In the genomic region with DNA sequence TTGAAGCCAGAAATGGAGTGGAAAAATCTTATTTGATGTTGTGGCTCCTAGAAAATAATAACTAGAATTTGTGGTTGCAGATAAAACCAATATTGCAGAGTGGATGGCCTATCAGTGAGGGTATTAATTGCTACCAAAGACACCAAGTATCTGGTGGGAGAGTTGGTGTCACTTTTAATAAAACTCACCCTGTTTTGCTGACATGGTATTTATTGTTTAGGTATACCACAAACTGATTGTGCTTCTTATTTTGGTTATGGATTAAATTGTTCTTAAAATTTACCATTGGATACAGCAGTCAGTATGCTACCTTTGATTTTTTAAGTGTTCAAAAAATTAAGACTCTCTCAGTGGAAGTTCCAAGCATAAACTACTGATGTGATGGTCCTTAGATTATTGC, we compare ENCODE assay signal across 29 cellular contexts.
"Had no signal": no experiment of that assay in that cellular context is flagged by ENCODE, and none has a peak within 500 bp of the region (broad histone marks: within the 10 kb centered on the region; RNA-seq: fewer than 3 reads in every experiment).

No MANE protein-coding gene starts in this region.

- H3K27ac Mint-ChIP-seq: activated B cell treated with CpG ODN at 0.5 μM for 24 hours; activated CD8-positive, alpha-beta T cell treated with anti-CD3 and anti-CD28 coated beads for 36 hours; activated naive CD8-positive, alpha-beta T cell; activated T-helper 17 cell treated with anti-CD3 and anti-CD28 coated beads, Interleukin-2, amount 50 U/mL, for 72 hours; dendritic cell treated with granulocyte-macrophage colony-stimulating factor and Interleukin-4, amounts not matched to agents 40 ng/mL and 50 ng/mL, for 4 days; effector memory CD8-positive, alpha-beta T cell had no signal

- H3K27me3 ChIP-seq: brain microvascular endothelial cell, dorsolateral prefrontal cortex, esophagus muscularis mucosa, gastroesophageal sphincter had no signal

- H3K4me3 Mint-ChIP-seq: activated B cell treated with CpG ODN at 0.5 μM for 24 hours; activated CD8-positive, alpha-beta T cell treated with anti-CD3 and anti-CD28 coated beads for 36 hours; activated naive CD8-positive, alpha-beta T cell; activated T-cell treated with anti-CD3 and anti-CD28 coated beads, Interleukin-2, amount 50 U/mL, for 4 hours; activated T-helper 17 cell treated with anti-CD3 and anti-CD28 coated beads, Interleukin-2, amount 50 U/mL, for 72 hours; central memory CD8-positive, alpha-beta T cell; dendritic cell treated with granulocyte-macrophage colony-stimulating factor and Interleukin-4, amounts not matched to agents 40 ng/mL and 50 ng/mL, for 4 days; effector memory CD8-positive, alpha-beta T cell had no signal

- H3K9me3 Mint-ChIP-seq: activated CD8-positive, alpha-beta T cell treated with anti-CD3 and anti-CD28 coated beads for 36 hours; activated T-cell treated with anti-CD3 and anti-CD28 coated beads, Interleukin-2, amount 50 U/mL, for 4 hours; activated T-helper 17 cell treated with anti-CD3 and anti-CD28 coated beads, Interleukin-2, amount 50 U/mL, for 72 hours had no signal

- H3K4me3 ChIP-seq: coronary artery, dorsolateral prefrontal cortex, esophagus muscularis mucosa, gastroesophageal sphincter had no signal

- H3K36me3 Mint-ChIP-seq: activated naive CD8-positive, alpha-beta T cell had no signal

- H3K27ac ChIP-seq: brain microvascular endothelial cell, coronary artery, dorsolateral prefrontal cortex, esophagus muscularis mucosa, gastroesophageal sphincter had no signal

- H3K36me3 ChIP-seq: brain microvascular endothelial cell, esophagus muscularis mucosa, gastroesophageal sphincter had no signal

- H3K27me3 Mint-ChIP-seq: activated B cell treated with CpG ODN at 0.5 μM for 24 hours; activated naive CD8-positive, alpha-beta T cell; activated T-helper 17 cell treated with anti-CD3 and anti-CD28 coated beads, Interleukin-2, amount 50 U/mL, for 72 hours; central memory CD8-positive, alpha-beta T cell; dendritic cell treated with granulocyte-macrophage colony-stimulating factor and Interleukin-4, amounts not matched to agents 40 ng/mL and 50 ng/mL, for 4 days; effector memory CD8-positive, alpha-beta T cell had no signal

- H3K4me1 Mint-ChIP-seq: activated B cell treated with CpG ODN at 0.5 μM for 24 hours; activated T-helper 17 cell treated with anti-CD3 and anti-CD28 coated beads, Interleukin-2, amount 50 U/mL, for 72 hours; central memory CD8-positive, alpha-beta T cell had no signal

- DNase-seq: activated B cell treated with CpG ODN at 0.5 μM for 24 hours; activated CD4-positive, alpha-beta T cell treated with anti-CD3 and anti-CD28 coated beads for 48 hours; activated CD4-positive, alpha-beta T cell treated with anti-CD3 and anti-CD28 coated beads, Interleukin-2, amount 50 U/mL, for 1 hour; activated CD4-positive, alpha-beta T cell treated with anti-CD3 and anti-CD28 coated beads, Interleukin-2, amount 50 U/mL, for 48 hours; activated CD8-positive, alpha-beta memory T cell treated with anti-CD3 and anti-CD28 coated beads for 24 hours; activated CD8-positive, alpha-beta T cell treated with anti-CD3 and anti-CD28 coated beads for 36 hours; activated effector memory CD4-positive, alpha-beta T cell treated with Interleukin-2 at 50 U/mL for 16 hours; activated gamma-delta T cell treated with Interleukin-2 at 50 U/mL for 16 hours; activated naive CD4-positive, alpha-beta T cell treated with anti-CD3 and anti-CD28 coated beads, Interleukin-2, amount 50 U/mL, for 16 hours; activated naive CD4-positive, alpha-beta T cell treated with Interleukin-2 at 50 U/mL for 16 hours; activated T-cell treated with anti-CD3 and anti-CD28 coated beads, Interleukin-2, amount 50 U/mL, for 4 hours; amniotic stem cell; anterior cingulate cortex; brain microvascular endothelial cell; dorsolateral prefrontal cortex; effector memory CD8-positive, alpha-beta T cell; erythroblast; foreskin melanocyte; T-helper 2 cell had no signal

- H3K9me3 ChIP-seq: esophagus muscularis mucosa, gastroesophageal sphincter had no signal

- ATAC-seq: activated CD4-positive, CD25-positive, alpha-beta regulatory T cell treated with anti-CD3 and anti-CD28 coated beads, Interleukin-2, amount 50 U/mL, for 24 hours; activated CD8-positive, alpha-beta T cell treated with anti-CD3 and anti-CD28 coated beads for 36 hours; activated T-cell treated with anti-CD3 and anti-CD28 coated beads, Interleukin-2, amount 50 U/mL, for 4 hours; activated T-helper 17 cell treated with anti-CD3 and anti-CD28 coated beads, Interleukin-2, amount 50 U/mL, for 72 hours; effector memory CD8-positive, alpha-beta T cell had no signal

- FAIRE-seq: astrocyte, bronchial epithelial cell had no signal
